18 cellular contexts compared by ENCODE assay signal in the genomic region with DNA sequence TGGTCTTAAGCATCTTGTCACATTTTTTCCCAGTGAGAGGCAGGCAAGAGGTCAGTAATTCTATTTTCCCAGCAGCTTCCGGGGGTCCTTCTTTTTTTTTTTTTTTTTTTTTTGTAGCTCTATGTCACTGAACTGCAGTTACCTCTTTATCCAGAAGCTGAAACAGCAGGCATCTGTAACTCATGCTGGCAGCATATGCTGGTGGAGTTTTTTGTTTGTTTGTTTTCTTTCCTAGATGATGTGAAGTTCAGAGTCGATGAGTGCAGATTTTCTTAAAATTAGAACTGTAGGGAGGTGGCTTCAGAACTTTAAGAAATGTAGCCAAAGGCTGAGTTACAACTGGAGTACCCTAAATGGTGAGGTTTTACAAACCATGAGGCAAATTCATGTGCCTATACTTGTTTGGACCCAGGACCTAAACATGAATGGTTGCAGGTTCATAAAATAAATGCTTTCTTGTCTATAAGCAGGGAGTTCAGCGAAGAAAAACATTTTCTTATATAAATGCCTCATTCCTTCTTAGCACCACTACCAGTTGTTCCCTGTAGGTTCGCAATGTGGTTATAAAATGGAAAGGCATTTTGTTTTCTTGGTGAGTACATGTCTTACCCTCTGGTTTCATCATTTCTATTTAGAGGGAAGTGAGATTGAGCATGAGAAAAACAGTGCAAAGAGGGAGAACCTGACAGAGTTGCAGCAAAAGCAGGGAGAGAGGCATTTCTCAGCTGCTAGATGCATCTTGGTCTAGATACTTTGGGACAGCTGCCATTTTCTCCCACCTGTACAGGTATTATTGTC.
A peak's percentile ranks its signal among the peaks of the same experiment; 100 is the strongest.
DNase-seq lines count a peak whose midpoint lies in the region; ATAC-seq and TF ChIP-seq lines count a peak whose summit lies in the region.
"Had no signal": no experiment of that assay in that cellular context is flagged by ENCODE, and none has a peak within 500 bp of the region (broad histone marks: within the 10 kb centered on the region; RNA-seq: fewer than 3 reads in every experiment).

No MANE protein-coding gene starts in this region.

- H3K27ac Mint-ChIP-seq in glutamatergic neuron (ENCODE audit: unreplicated experiment), result peak overlapping the region; percentile 8
- H3K27ac Mint-ChIP-seq: activated naive CD8-positive, alpha-beta T cell treated with anti-CD3 and anti-CD28 coated beads for 36 hours; effector memory CD8-positive, alpha-beta T cell; memory B cell had no signal

- H3K36me3 Mint-ChIP-seq in glutamatergic neuron (ENCODE audit: unreplicated experiment), result no peaks in the 10 kb centered on the region

- no peak overlapping the region for H3K9ac ChIP-seq in OCI-LY3 (ENCODE audit: low read length)

- no peak overlapping the region for H2AFZ ChIP-seq in OCI-LY3 (ENCODE audit: low read depth, low read length)

- no peak overlapping the region for H3K4me3 Mint-ChIP-seq in glutamatergic neuron (ENCODE audit: unreplicated experiment)
- H3K4me3 Mint-ChIP-seq: activated naive CD8-positive, alpha-beta T cell treated with anti-CD3 and anti-CD28 coated beads for 36 hours; effector memory CD8-positive, alpha-beta T cell; memory B cell; neural crest cell had no signal

- no peaks in the 10 kb centered on the region for H3K27me3 Mint-ChIP-seq in glutamatergic neuron (ENCODE audit: unreplicated experiment)
- H3K27me3 Mint-ChIP-seq: activated naive CD8-positive, alpha-beta T cell treated with anti-CD3 and anti-CD28 coated beads for 36 hours; effector memory CD8-positive, alpha-beta T cell; memory B cell had no signal

- H3K36me3 ChIP-seq in OCI-LY3 (replicated peaks; ENCODE audit: low read depth, low read length), result peaks cover 2% of the 10 kb centered on the region
- H3K36me3 ChIP-seq: tibial nerve had no signal

- no peak for TF ChIP-seq CTCF in OCI-LY3 (IDR thresholded peaks at IDR 0.05; ENCODE audit: low read depth, low read length)
- no peak for TF ChIP-seq CTCF in glutamatergic neuron (IDR thresholded peaks at IDR 0.05; ENCODE audit: partially characterized antibody, unreplicated experiment)
- TF ChIP-seq CTCF in coronary artery (IDR thresholded peaks at IDR 0.05), result no peak

- DNase-seq in AG20443 (ENCODE audit: low spot score) (peak; percentile 16), glutamatergic neuron (no peak), coronary artery (ENCODE audit: low spot score) (no peak), NCI-H2196 (lab: John Stamatoyannopoulos, UW; ENCODE audit: unreplicated experiment) (no peak), NCI-H2029 (lab: John Stamatoyannopoulos, UW) (no peak)
- DNase-seq: activated CD8-positive, alpha-beta memory T cell treated with anti-CD3 and anti-CD28 coated beads, Interleukin-2, amount 50 U/mL, for 48 hours; activated naive CD8-positive, alpha-beta T cell treated with anti-CD3 and anti-CD28 coated beads for 36 hours; AML-193; effector memory CD8-positive, alpha-beta T cell; NCI-H1436; NCI-H524; right cardiac atrium had no signal

- H3K4me3 ChIP-seq in OCI-LY3 (ENCODE audit: low read length) (no peak overlapping the region), coronary artery (no peak overlapping the region)
- H3K4me3 ChIP-seq: tibial nerve had no signal

- H3K27me3 ChIP-seq in OCI-LY3 (ENCODE audit: low read depth, low read length), result no peaks in the 10 kb centered on the region
- H3K27me3 ChIP-seq: tibial nerve had no signal

- ATAC-seq in GM21390 (IDR thresholded peaks at IDR 0.05; ENCODE audit: unreplicated experiment) (peak; percentile 60), HG03457 (IDR thresholded peaks at IDR 0.05; ENCODE audit: unreplicated experiment) (no peak)
- ATAC-seq: effector memory CD8-positive, alpha-beta T cell; right cardiac atrium had no signal

- peaks cover 5% of the 10 kb centered on the region for H3K4me1 Mint-ChIP-seq in glutamatergic neuron (ENCODE audit: low read depth, unreplicated experiment)
- H3K4me1 Mint-ChIP-seq: neural crest cell had no signal

- H3K79me2 ChIP-seq in OCI-LY3 (ENCODE audit: low read length), result no peaks in the 10 kb centered on the region

- peak overlapping the region; percentile 40 for H3K4me2 ChIP-seq in OCI-LY3 (ENCODE audit: low read length)

- peaks cover 1% of the 10 kb centered on the region for H3K9me3 Mint-ChIP-seq in glutamatergic neuron (ENCODE audit: unreplicated experiment)
- H3K9me3 Mint-ChIP-seq: activated naive CD8-positive, alpha-beta T cell treated with anti-CD3 and anti-CD28 coated beads for 36 hours; effector memory CD8-positive, alpha-beta T cell; memory B cell; neural crest cell had no signal

- H3K4me1 ChIP-seq in OCI-LY3 (ENCODE audit: low read length), result peaks cover 18% of the 10 kb centered on the region

- peaks cover 3% of the 10 kb centered on the region; the same call in 1 of the 2 replicates for H4K20me1 ChIP-seq in OCI-LY3 (ENCODE audit: insufficient read depth, low read length)

- no peaks in the 10 kb centered on the region for H3K9me3 ChIP-seq in OCI-LY3 (ENCODE audit: insufficient read depth, low read length)
- H3K9me3 ChIP-seq: tibial nerve had no signal

- H3K27ac ChIP-seq in OCI-LY3 (ENCODE audit: low read length) (peak overlapping the region; percentile 47), coronary artery (no peak overlapping the region)
- H3K27ac ChIP-seq: tibial nerve had no signal
